In genomic region chr11:94401773-94402265, GRCh38 we compare ENCODE assay signal across 11 cellular contexts. TPM values are rescaled to one million over a fixed set of nuclear protein-coding genes. Genes with fewer than 3 reads are reported as not detected.
DNase-seq lines count a peak whose midpoint lies in the region; ATAC-seq and TF ChIP-seq lines count a peak whose summit lies in the region.
"Had no signal": no experiment of that assay in that cellular context is flagged by ENCODE, and none has a peak within 500 bp of the region (broad histone marks: within the 10 kb centered on the region; RNA-seq: fewer than 3 reads in every experiment).

No MANE protein-coding gene starts in this region.

- H3K4me1 Mint-ChIP-seq in WTC11 (peaks cover 18% of the 10 kb centered on the region), progenitor cell of endocrine pancreas (ENCODE audit: low read depth) (peaks cover 13% of the 10 kb centered on the region)
- peaks cover 8% of the 10 kb centered on the region for H3K4me1 Mint-ChIP-seq in activated T-helper 1 cell treated with anti-CD3 and anti-CD28 coated beads, Interleukin-12 subunit alpha, Interleukin-12 subunit beta, Interleukin-2, Interleukin-4 antibody, amounts not matched to agents 30 ng/mL and 10 ng/mL and 1 ng/mL, durations not matched to agents 14 hours and 24 hours and 36 hours (ENCODE audit: low read depth)

- TF ChIP-seq CTCF in WTC11 (IDR thresholded peaks at IDR 0.05), result no peak
- no peak for TF ChIP-seq CTCF in foreskin keratinocyte (conservative IDR thresholded peaks at IDR 0.05)
- no peak for TF ChIP-seq CTCF in progenitor cell of endocrine pancreas (IDR thresholded peaks at IDR 0.05; ENCODE audit: unreplicated experiment)
- no peak for TF ChIP-seq CTCF in omental fat pad (IDR thresholded peaks at IDR 0.05)

- H3K27ac ChIP-seq in foreskin keratinocyte, result no peak overlapping the region

- peaks cover 62% of the 10 kb centered on the region for H3K27me3 ChIP-seq in foreskin keratinocyte

- intact Hi-C loops in activated T-helper 1 cell treated with anti-CD3 and anti-CD28 coated beads, Interleukin-12 subunit alpha, Interleukin-12 subunit beta, Interleukin-2, Interleukin-4 antibody, amounts not matched to agents 30 ng/mL and 10 ng/mL and 1 ng/mL, durations not matched to agents 14 hours and 24 hours and 36 hours (cut with micrococcal nuclease), result loop anchor here (10.0 kb wide), 1 partner anchor 917 kb away; no protein-coding TSS in a partner anchor

- H3K27ac Mint-ChIP-seq in WTC11, result no peak overlapping the region
- H3K27ac Mint-ChIP-seq in progenitor cell of endocrine pancreas, result no peak overlapping the region
- no peak overlapping the region for H3K27ac Mint-ChIP-seq in activated T-helper 1 cell treated with anti-CD3 and anti-CD28 coated beads, Interleukin-12 subunit alpha, Interleukin-12 subunit beta, Interleukin-2, Interleukin-4 antibody, amounts not matched to agents 30 ng/mL and 10 ng/mL and 1 ng/mL, durations not matched to agents 14 hours and 24 hours and 36 hours
- H3K27ac Mint-ChIP-seq: activated CD4-positive, alpha-beta T cell treated with anti-CD3 and anti-CD28 coated beads for 36 hours; activated T-helper 17 cell treated with anti-CD3 and anti-CD28 coated beads, Interleukin-2, amount 50 U/mL, for 72 hours had no signal

- no peaks in the 10 kb centered on the region for H3K4me1 ChIP-seq in foreskin keratinocyte

- H3K27me3 Mint-ChIP-seq in WTC11 (ENCODE audit: low read depth), result peaks cover 51% of the 10 kb centered on the region
- peaks cover 55% of the 10 kb centered on the region for H3K27me3 Mint-ChIP-seq in progenitor cell of endocrine pancreas
- H3K27me3 Mint-ChIP-seq in activated T-helper 1 cell treated with anti-CD3 and anti-CD28 coated beads, Interleukin-12 subunit alpha, Interleukin-12 subunit beta, Interleukin-2, Interleukin-4 antibody, amounts not matched to agents 30 ng/mL and 10 ng/mL and 1 ng/mL, durations not matched to agents 14 hours and 24 hours and 36 hours (ENCODE audit: insufficient read depth), result peaks cover 29% of the 10 kb centered on the region

- no peaks in the 10 kb centered on the region for H3K9me3 Mint-ChIP-seq in WTC11
- H3K9me3 Mint-ChIP-seq in progenitor cell of endocrine pancreas (ENCODE audit: low read depth), result no peaks in the 10 kb centered on the region
- no peaks in the 10 kb centered on the region for H3K9me3 Mint-ChIP-seq in activated T-helper 1 cell treated with anti-CD3 and anti-CD28 coated beads, Interleukin-12 subunit alpha, Interleukin-12 subunit beta, Interleukin-2, Interleukin-4 antibody, amounts not matched to agents 30 ng/mL and 10 ng/mL and 1 ng/mL, durations not matched to agents 14 hours and 24 hours and 36 hours

- peak; percentile 7; the same call in 1 of the 2 replicates for ATAC-seq in WTC11
- ATAC-seq in foreskin keratinocyte, result peak; percentile 6
- ATAC-seq in GM21528 (IDR thresholded peaks at IDR 0.05; ENCODE audit: low FRiP score, unreplicated experiment), result no peak
- ATAC-seq in omental fat pad (ENCODE audit: low FRiP score), result no peak
- ATAC-seq: activated CD4-positive, alpha-beta T cell treated with anti-CD3 and anti-CD28 coated beads for 36 hours; activated T-helper 17 cell treated with anti-CD3 and anti-CD28 coated beads, Interleukin-2, amount 50 U/mL, for 72 hours had no signal

- H3K4me3 Mint-ChIP-seq in WTC11 (peak overlapping the region; percentile 48), progenitor cell of endocrine pancreas (ENCODE audit: low read depth) (peak overlapping the region; percentile 62)
- H3K4me3 Mint-ChIP-seq in activated T-helper 1 cell treated with anti-CD3 and anti-CD28 coated beads, Interleukin-12 subunit alpha, Interleukin-12 subunit beta, Interleukin-2, Interleukin-4 antibody, amounts not matched to agents 30 ng/mL and 10 ng/mL and 1 ng/mL, durations not matched to agents 14 hours and 24 hours and 36 hours, result no peak overlapping the region
- H3K4me3 Mint-ChIP-seq: activated CD4-positive, alpha-beta T cell treated with anti-CD3 and anti-CD28 coated beads for 36 hours; activated T-helper 17 cell treated with anti-CD3 and anti-CD28 coated beads, Interleukin-2, amount 50 U/mL, for 72 hours had no signal

- H3K36me3 Mint-ChIP-seq in WTC11, result no peaks in the 10 kb centered on the region
- H3K36me3 Mint-ChIP-seq in progenitor cell of endocrine pancreas (ENCODE audit: insufficient read depth), result no peaks in the 10 kb centered on the region
- no peaks in the 10 kb centered on the region for H3K36me3 Mint-ChIP-seq in activated T-helper 1 cell treated with anti-CD3 and anti-CD28 coated beads, Interleukin-12 subunit alpha, Interleukin-12 subunit beta, Interleukin-2, Interleukin-4 antibody, amounts not matched to agents 30 ng/mL and 10 ng/mL and 1 ng/mL, durations not matched to agents 14 hours and 24 hours and 36 hours (ENCODE audit: low read depth)

- POLR2A ChIA-PET in WTC11 (lab: Charles Lee), result no interaction called here

- DNase-seq in ELF-1 (ENCODE audit: low read depth, low spot score), result peak; percentile 47
- no peak for DNase-seq in WTC11 (ENCODE audit: low spot score)
- DNase-seq in foreskin keratinocyte, result peak in 1 of 2 donors; percentile 20
- no peak for DNase-seq in progenitor cell of endocrine pancreas (ENCODE audit: low spot score, unreplicated experiment)
- no peak for DNase-seq in activated T-helper 1 cell treated with anti-CD3 and anti-CD28 coated beads, Interleukin-12 subunit alpha, Interleukin-12 subunit beta, Interleukin-2, Interleukin-4 antibody, amounts not matched to agents 30 ng/mL and 10 ng/mL and 1 ng/mL, durations not matched to agents 14 hours and 24 hours and 36 hours (ENCODE audit: low spot score)
- DNase-seq in amniotic stem cell (lab: John Stamatoyannopoulos, UW), result no peak
- no peak for DNase-seq in omental fat pad (ENCODE audit: low spot score)
- DNase-seq: activated CD4-positive, alpha-beta T cell treated with anti-CD3 and anti-CD28 coated beads for 36 hours; NK-92 treated with Interleukin-12 subunit alpha and Interleukin-12 subunit beta, amount 100 ng/mL, for 24 hours had no signal

- CTCF ChIA-PET in WTC11 (lab: Charles Lee), result interaction anchor here (0.5 to 2.6 kb wide), 3 partner anchors 16 to 633 kb away, joined by 4 to 7 read pairs (median 6); no protein-coding TSS in a partner anchor

TF ChIP-seq in WTC11, 78 proteins besides CTCF, POLR2A, EP300 and RAD21 (continues in another document):
- TF ChIP-seq ATF6 (CRISPR knock-in tag; IDR thresholded peaks at IDR 0.05), result no peak
- no peak for TF ChIP-seq ZNF425 (CRISPR knock-in tag; conservative IDR thresholded peaks at IDR 0.05)
- TF ChIP-seq GABPB1 (CRISPR knock-in tag; IDR thresholded peaks at IDR 0.05), result no peak
- TF ChIP-seq MLX (CRISPR knock-in tag; IDR thresholded peaks at IDR 0.05), result no peak
- no peak for TF ChIP-seq NR3C1 (CRISPR knock-in tag; conservative IDR thresholded peaks at IDR 0.05; ENCODE audit: low read depth)
- TF ChIP-seq ATF3 (CRISPR knock-in tag; conservative IDR thresholded peaks at IDR 0.05), result no peak
- TF ChIP-seq SOX15 (CRISPR knock-in tag; IDR thresholded peaks at IDR 0.05), result no peak

RNA-seq across cellular contexts. Expression of gene GPR83, which starts 0.6 kb away (rescaled TPM):
- total RNA-seq in WTC11 (2021) (0.23 to 0.48 TPM (median 0.42 TPM) in 3 replicates), foreskin keratinocyte (not detected in 2 replicates), progenitor cell of endocrine pancreas (0.31 and 0.62 TPM in 2 replicates), omental fat pad (under 1 TPM in 1 of 4 donors, not detected in 3; 0.09 TPM)
- polyA plus RNA-seq in foreskin keratinocyte, result not detected in 2 replicates
- total RNA-seq in activated T-helper 1 cell treated with anti-CD3 and anti-CD28 coated beads, Interleukin-12 subunit alpha, Interleukin-12 subunit beta, Interleukin-2, Interleukin-4 antibody, amounts not matched to agents 30 ng/mL and 10 ng/mL and 1 ng/mL, durations not matched to agents 14 hours and 24 hours and 36 hours, result 0.15 TPM in 1 of 2 replicates, not detected in the other

Comparison
In these comparisons a context has a peak if more than half of its experiments do, and no peak if none do; other contexts are left out.
1. ATAC-seq: peak in WTC11 (single experiment) and foreskin keratinocyte (single experiment); none in GM21528 (single experiment) and omental fat pad (single experiment).